Comparison of ENCODE assay signal across 1 cellular context in the genomic region with DNA sequence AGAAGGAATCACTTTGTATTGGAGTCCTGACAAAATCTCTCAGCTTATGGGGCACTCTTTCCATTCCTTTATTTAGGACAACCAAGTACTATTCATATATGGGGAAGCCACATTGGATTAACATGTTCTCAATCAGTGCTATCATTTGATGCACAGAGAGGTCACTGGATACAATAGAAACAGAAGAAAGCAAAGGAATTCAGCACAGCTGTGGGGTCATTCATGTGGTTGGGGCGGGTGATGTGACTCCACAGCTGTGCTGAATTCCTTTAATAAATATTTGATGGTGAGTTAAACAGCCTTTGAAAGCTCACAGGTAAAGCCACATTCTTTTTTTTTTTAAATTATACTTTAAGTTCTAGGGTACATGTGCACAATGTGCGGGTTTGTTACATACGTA.
TF ChIP-seq lines count a peak whose summit lies in the region.

No MANE protein-coding gene starts in this region.

TF ChIP-seq in HepG2, 621 proteins besides CTCF, POLR2A, EP300 and RAD21:
- no peak for TF ChIP-seq ZNF614 (CRISPR knock-in tag; IDR thresholded peaks at IDR 0.05; ENCODE audit: borderline replicate concordance)
- no peak for TF ChIP-seq ZSCAN21 (CRISPR knock-in tag; IDR thresholded peaks at IDR 0.05; ENCODE audit: borderline replicate concordance)
- TF ChIP-seq ZNF383 (CRISPR knock-in tag; IDR thresholded peaks at IDR 0.05; ENCODE audit: borderline replicate concordance) = no peak
